ENCODE assay signal across 8 cellular contexts in the genomic region with DNA sequence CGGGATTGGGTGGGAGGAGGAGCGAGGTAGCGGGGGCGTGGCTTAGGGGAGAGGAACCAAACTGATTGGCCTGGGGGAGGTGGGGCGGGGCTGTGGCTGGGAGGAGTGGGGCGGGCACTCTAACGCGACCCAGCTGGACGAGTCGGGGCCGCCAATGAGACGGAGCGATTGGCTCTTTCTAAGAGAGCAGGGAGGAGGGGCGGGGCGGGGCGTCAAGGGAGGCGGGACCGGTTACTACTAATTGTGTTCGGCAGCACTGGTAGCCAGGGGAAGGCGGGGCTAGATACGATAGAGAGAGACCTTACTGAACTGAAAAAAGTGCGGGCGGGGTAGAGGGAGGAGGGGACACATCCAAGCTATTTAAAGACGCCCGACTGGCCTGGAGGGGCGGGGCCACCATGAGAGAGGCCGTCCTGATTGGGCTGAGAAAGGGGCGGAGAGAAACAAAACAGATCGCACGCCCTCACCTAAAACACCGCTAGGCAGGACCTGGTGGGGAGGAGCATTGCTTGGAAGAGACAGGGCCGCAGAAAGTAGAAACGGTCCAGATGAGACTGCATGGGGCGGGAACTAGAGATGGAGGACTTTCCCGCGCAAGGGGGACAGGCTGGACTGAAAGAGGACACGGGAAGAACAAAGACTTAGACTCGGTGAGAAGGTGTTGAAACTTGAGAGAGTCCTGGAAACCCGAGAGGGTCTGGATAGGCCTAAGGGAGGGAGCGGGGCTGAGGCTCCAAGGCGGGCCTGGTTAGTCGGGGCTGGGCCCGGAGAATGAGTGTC. TPM values are rescaled to one million over a fixed set of nuclear protein-coding genes. Genes with fewer than 3 reads are reported as not detected.
DNase-seq lines count a peak whose midpoint lies in the region; ATAC-seq, FAIRE-seq and TF ChIP-seq lines count a peak whose summit lies in the region.

A gene (minus strand): TSS at position 232 of the 780 bp plus-strand sequence. CDS start 295 bp downstream, outside the sequence.

- H3K9me3 ChIP-seq in duodenal mucosa (ENCODE audit: control insufficient read depth in 1 of 2, low read length in 2 of 2) = no peaks in the 10 kb centered on the region
- no peaks in the 10 kb centered on the region for H3K9me3 ChIP-seq in liver (ENCODE audit: control insufficient read depth in 4 of 4, low read length in 3 of 4)

- H3K27ac ChIP-seq in duodenal mucosa (ENCODE audit: low read depth, low read length) (peak within 1 kb of the TSS; percentile 32), liver (ENCODE audit: low read depth in 1 of 2, low read length in 2 of 2) (peak within 1 kb of the TSS; percentile 63 to 81)

- ATAC-seq in GM18861 (IDR thresholded peaks at IDR 0.05; ENCODE audit: unreplicated experiment) (peak; percentile 37), HG03103 (IDR thresholded peaks at IDR 0.05; ENCODE audit: low read depth, unreplicated experiment) (peak; percentile 43)

- intact Hi-C loops in activated CD4-positive, alpha-beta memory T cell treated with anti-CD3 and anti-CD28 coated beads for 36 hours (cut with micrococcal nuclease) = loop anchor here (1.0 to 10.0 kb wide), 6 partner anchors 18 to 652 kb away; a partner anchor contains a TSS

- H3K9ac ChIP-seq in duodenal mucosa (ENCODE audit: low read depth in 1 of 2, low read length in 2 of 2) (no peak within 1 kb of the TSS), liver (ENCODE audit: low read depth in 1 of 2, low read length in 2 of 2) (peak within 1 kb of the TSS in 1 of 2 donors; percentile 53)

- H3K27me3 ChIP-seq in duodenal mucosa (ENCODE audit: control insufficient read depth in 1 of 2, insufficient read depth in 2 of 2, low read length in 2 of 2) (peaks cover 35 to 52% of the 10 kb centered on the region in 2 donors), liver (ENCODE audit: control insufficient read depth in 4 of 4, insufficient read depth in 4 of 4, low read length in 3 of 4) (peaks cover 0 to 3% (median 0%) of the 10 kb centered on the region in 4 donors)

- H3K36me3 Mint-ChIP-seq in activated CD4-positive, alpha-beta memory T cell treated with anti-CD3 and anti-CD28 coated beads for 36 hours = peaks cover 21% of the 10 kb centered on the region

- FAIRE-seq in A204.1 (lab: Jason Lieb, UNC) = peak; percentile 99

- no peaks in the 10 kb centered on the region for H3K9me3 Mint-ChIP-seq in activated CD4-positive, alpha-beta memory T cell treated with anti-CD3 and anti-CD28 coated beads for 36 hours

- POLR2A ChIA-PET in activated CD4-positive, alpha-beta memory T cell treated with anti-CD3 and anti-CD28 coated beads for 36 hours (lab: Charles Lee) = interaction anchor here (1.2 kb wide), 1 partner anchor 23 kb away, joined by 3 read pairs; no protein-coding TSS in a partner anchor

- peak; percentile 98 for DNase-seq in NCI-H460 (ENCODE audit: extremely low read depth, low read depth)
- DNase-seq in activated CD4-positive, alpha-beta memory T cell treated with anti-CD3 and anti-CD28 coated beads for 36 hours = peak; percentile 100
- peak; percentile 93 for DNase-seq in stimulated activated CD4-positive, alpha-beta T cell treated with anti-CD3 and anti-CD28 coated beads, Interleukin-4, amount 100 ng/mL, for 24 hours

- peak within 1 kb of the TSS; percentile 88 for H3K27ac Mint-ChIP-seq in activated CD4-positive, alpha-beta memory T cell treated with anti-CD3 and anti-CD28 coated beads for 36 hours

- peak; percentile 5 for TF ChIP-seq CTCF in liver (IDR thresholded peaks at IDR 0.05; ENCODE audit: low read depth, low read length, missing input control)

- TF ChIP-seq RAD21 in liver (IDR thresholded peaks at IDR 0.05) = no peak

- 2% methylated on average over 43 of the region's 43 CpGs for WGBS in liver

- peak within 1 kb of the TSS; percentile 82 for H3K4me3 Mint-ChIP-seq in activated CD4-positive, alpha-beta memory T cell treated with anti-CD3 and anti-CD28 coated beads for 36 hours

- CTCF ChIA-PET in activated CD4-positive, alpha-beta memory T cell treated with anti-CD3 and anti-CD28 coated beads for 36 hours (lab: Charles Lee) = interaction anchor here (0.7 to 1.9 kb wide), 9 partner anchors 11 to 75 kb away, joined by 3 to 11 read pairs (median 5); a partner anchor contains a TSS

- H3K4me1 ChIP-seq in duodenal mucosa (ENCODE audit: control insufficient read depth in 1 of 2, insufficient read depth in 2 of 2, low read length in 2 of 2) (peaks cover 10 to 25% of the 10 kb centered on the region in 2 donors), liver (ENCODE audit: control insufficient read depth in 4 of 4, insufficient read depth in 4 of 4, low read length in 3 of 4) (peaks cover 22 to 63% (median 47%) of the 10 kb centered on the region in 4 donors)

- peaks cover 49% of the 10 kb centered on the region for H3K27me3 Mint-ChIP-seq in activated CD4-positive, alpha-beta memory T cell treated with anti-CD3 and anti-CD28 coated beads for 36 hours

- peaks cover 67% of the 10 kb centered on the region for H3K4me1 Mint-ChIP-seq in activated CD4-positive, alpha-beta memory T cell treated with anti-CD3 and anti-CD28 coated beads for 36 hours (ENCODE audit: low read depth)

- peak within 1 kb of the TSS; percentile 35 to 58 for H3K4me3 ChIP-seq in duodenal mucosa (ENCODE audit: low read depth in 1 of 2, low read length in 2 of 2)
- peak within 1 kb of the TSS in 2 of 3 donors; percentile 38 to 61 for H3K4me3 ChIP-seq in liver (ENCODE audit: low read depth in 1 of 3, low read length in 3 of 3)

- H3K36me3 ChIP-seq in duodenal mucosa (ENCODE audit: control insufficient read depth in 1 of 2, insufficient read depth in 2 of 2, low read length in 2 of 2) (no peaks in the 10 kb centered on the region), liver (ENCODE audit: control insufficient read depth in 4 of 4, insufficient read depth in 3 of 4, low read depth in 1 of 4, low read length in 3 of 4) (no peaks in the 10 kb centered on the region)

TF ChIP-seq in liver, 16 proteins besides CTCF, POLR2A, EP300 and RAD21:
- TF ChIP-seq RXRA (IDR thresholded peaks at IDR 0.05) (peak; percentile 33 to 45), YY1 (IDR thresholded peaks at IDR 0.05) (peak; percentile 84), JUND (IDR thresholded peaks at IDR 0.05) (no peak), NR2F2 (IDR thresholded peaks at IDR 0.05) (peak; percentile 31), GABPA (IDR thresholded peaks at IDR 0.05 in 1 of 2, conservative IDR thresholded peaks at IDR 0.05 in 1 of 2) (no peak), HNF4A (conservative IDR thresholded peaks at IDR 0.05) (peak; percentile 10 to 25), SP1 (IDR thresholded peaks at IDR 0.05) (peak; percentile 92)
- TF ChIP-seq, protein P1, sequence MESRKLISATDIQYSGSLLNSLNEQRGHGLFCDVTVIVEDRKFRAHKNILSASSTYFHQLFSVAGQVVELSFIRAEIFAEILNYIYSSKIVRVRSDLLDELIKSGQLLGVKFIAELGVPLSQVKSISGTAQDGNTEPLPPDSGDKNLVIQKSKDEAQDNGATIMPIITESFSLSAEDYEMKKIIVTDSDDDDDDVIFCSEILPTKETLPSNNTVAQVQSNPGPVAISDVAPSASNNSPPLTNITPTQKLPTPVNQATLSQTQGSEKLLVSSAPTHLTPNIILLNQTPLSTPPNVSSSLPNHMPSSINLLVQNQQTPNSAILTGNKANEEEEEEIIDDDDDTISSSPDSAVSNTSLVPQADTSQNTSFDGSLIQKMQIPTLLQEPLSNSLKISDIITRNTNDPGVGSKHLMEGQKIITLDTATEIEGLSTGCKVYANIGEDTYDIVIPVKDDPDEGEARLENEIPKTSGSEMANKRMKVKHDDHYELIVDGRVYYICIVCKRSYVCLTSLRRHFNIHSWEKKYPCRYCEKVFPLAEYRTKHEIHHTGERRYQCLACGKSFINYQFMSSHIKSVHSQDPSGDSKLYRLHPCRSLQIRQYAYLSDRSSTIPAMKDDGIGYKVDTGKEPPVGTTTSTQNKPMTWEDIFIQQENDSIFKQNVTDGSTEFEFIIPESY (IDR thresholded peaks at IDR 0.05) = no peak
- TF ChIP-seq, protein P2, sequence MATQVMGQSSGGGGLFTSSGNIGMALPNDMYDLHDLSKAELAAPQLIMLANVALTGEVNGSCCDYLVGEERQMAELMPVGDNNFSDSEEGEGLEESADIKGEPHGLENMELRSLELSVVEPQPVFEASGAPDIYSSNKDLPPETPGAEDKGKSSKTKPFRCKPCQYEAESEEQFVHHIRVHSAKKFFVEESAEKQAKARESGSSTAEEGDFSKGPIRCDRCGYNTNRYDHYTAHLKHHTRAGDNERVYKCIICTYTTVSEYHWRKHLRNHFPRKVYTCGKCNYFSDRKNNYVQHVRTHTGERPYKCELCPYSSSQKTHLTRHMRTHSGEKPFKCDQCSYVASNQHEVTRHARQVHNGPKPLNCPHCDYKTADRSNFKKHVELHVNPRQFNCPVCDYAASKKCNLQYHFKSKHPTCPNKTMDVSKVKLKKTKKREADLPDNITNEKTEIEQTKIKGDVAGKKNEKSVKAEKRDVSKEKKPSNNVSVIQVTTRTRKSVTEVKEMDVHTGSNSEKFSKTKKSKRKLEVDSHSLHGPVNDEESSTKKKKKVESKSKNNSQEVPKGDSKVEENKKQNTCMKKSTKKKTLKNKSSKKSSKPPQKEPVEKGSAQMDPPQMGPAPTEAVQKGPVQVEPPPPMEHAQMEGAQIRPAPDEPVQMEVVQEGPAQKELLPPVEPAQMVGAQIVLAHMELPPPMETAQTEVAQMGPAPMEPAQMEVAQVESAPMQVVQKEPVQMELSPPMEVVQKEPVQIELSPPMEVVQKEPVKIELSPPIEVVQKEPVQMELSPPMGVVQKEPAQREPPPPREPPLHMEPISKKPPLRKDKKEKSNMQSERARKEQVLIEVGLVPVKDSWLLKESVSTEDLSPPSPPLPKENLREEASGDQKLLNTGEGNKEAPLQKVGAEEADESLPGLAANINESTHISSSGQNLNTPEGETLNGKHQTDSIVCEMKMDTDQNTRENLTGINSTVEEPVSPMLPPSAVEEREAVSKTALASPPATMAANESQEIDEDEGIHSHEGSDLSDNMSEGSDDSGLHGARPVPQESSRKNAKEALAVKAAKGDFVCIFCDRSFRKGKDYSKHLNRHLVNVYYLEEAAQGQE (IDR thresholded peaks at IDR 0.05) = peak; percentile 87

RNA-seq across cellular contexts. Expression of the gene that starts here (rescaled TPM):
- total RNA-seq in NCI-H460 (2014; rRNA removed; shearing (Covaris generic)) = 0.27 and 0.87 TPM in 2 replicates
- polyA plus RNA-seq in NCI-H460 (2014; cell fraction: nucleus; rRNA removed) = 0.13 and 0.32 TPM in 2 replicates
- 1 to 10 TPM; 5.4 to 6.2 TPM for total RNA-seq in activated CD4-positive, alpha-beta memory T cell treated with anti-CD3 and anti-CD28 coated beads for 36 hours
- 1 to 10 TPM in 1 of 2 donors, under 1 TPM in 1; 0.84 to 1.4 TPM for total RNA-seq in liver
- polyA plus RNA-seq in liver = 1 to 10 TPM in 1 of 2 donors, under 1 TPM in 1; 0.56 to 1.6 TPM

Comparison
In these comparisons a context has a peak if more than half of its experiments do, and no peak if none do; other contexts are left out.
1. Peak in every context shown above with its lines: DNase-seq, ATAC-seq, H3K4me3 ChIP-seq and H3K27ac ChIP-seq.
2. Peak in DNase-seq in NCI-H460; RNA of the gene not detected or under 1 TPM.